ENCODE assay signal across 23 cellular contexts in genomic region chr4:100248476-100248875, GRCh38. TPM values are rescaled to one million over a fixed set of nuclear protein-coding genes. Genes with fewer than 3 reads are reported as not detected.
"Had no signal": no experiment of that assay in that cellular context is flagged by ENCODE, and none has a peak within 500 bp of the region (broad histone marks: within the 10 kb centered on the region; RNA-seq: fewer than 3 reads in every experiment).

No MANE protein-coding gene starts in this region.

- H3K4me1 ChIP-seq: heart right ventricle, left ventricle myocardium inferior, spleen, suprapubic skin, tibial artery, vagina had no signal

- H3K27ac ChIP-seq: heart right ventricle, hepatocyte, left ventricle myocardium inferior, ovary, spleen, suprapubic skin, thoracic aorta, tibial artery, vagina had no signal

- H3K9me3 ChIP-seq: ovary, suprapubic skin, thoracic aorta, tibial artery, vagina had no signal

- DNase-seq: heart right ventricle; kidney glomerular epithelial cell; left colon; left ventricle myocardium inferior; mesendoderm; naive B cell; natural killer cell; nephron progenitor cell; ovary; retina; right cardiac atrium; small intestine; spleen; stimulated activated CD4-positive, alpha-beta T cell treated with anti-CD3 and anti-CD28 coated beads, Interleukin-4, amount 100 ng/mL, for 24 hours; stimulated activated naive CD4-positive, alpha-beta T cell; tibial artery had no signal

- H3K27me3 ChIP-seq: heart right ventricle, hepatocyte, ovary, spleen, suprapubic skin, tibial artery, vagina had no signal

- ATAC-seq: heart right ventricle; left colon; natural killer cell; right cardiac atrium; sciatic nerve; stimulated activated effector memory CD8-positive, alpha-beta T cell treated with anti-CD3 and anti-CD28 coated beads, Interleukin-12 subunit alpha, Interleukin-12 subunit beta, amount 100 ng/mL, for 72 hours had no signal

- H3K4me3 ChIP-seq: heart right ventricle, hepatocyte, left ventricle myocardium inferior, lung, ovary, spleen, suprapubic skin, thoracic aorta, tibial artery, vagina had no signal

- H3K36me3 ChIP-seq: heart right ventricle, left ventricle myocardium inferior, ovary, spleen, suprapubic skin, thoracic aorta, tibial artery, vagina had no signal

RNA-seq across cellular contexts. Expression of gene DDIT4L, which starts 58.2 kb away (rescaled TPM):
- total RNA-seq: natural killer cell had no signal
